8 cellular contexts compared by ENCODE assay signal in the genomic region with DNA sequence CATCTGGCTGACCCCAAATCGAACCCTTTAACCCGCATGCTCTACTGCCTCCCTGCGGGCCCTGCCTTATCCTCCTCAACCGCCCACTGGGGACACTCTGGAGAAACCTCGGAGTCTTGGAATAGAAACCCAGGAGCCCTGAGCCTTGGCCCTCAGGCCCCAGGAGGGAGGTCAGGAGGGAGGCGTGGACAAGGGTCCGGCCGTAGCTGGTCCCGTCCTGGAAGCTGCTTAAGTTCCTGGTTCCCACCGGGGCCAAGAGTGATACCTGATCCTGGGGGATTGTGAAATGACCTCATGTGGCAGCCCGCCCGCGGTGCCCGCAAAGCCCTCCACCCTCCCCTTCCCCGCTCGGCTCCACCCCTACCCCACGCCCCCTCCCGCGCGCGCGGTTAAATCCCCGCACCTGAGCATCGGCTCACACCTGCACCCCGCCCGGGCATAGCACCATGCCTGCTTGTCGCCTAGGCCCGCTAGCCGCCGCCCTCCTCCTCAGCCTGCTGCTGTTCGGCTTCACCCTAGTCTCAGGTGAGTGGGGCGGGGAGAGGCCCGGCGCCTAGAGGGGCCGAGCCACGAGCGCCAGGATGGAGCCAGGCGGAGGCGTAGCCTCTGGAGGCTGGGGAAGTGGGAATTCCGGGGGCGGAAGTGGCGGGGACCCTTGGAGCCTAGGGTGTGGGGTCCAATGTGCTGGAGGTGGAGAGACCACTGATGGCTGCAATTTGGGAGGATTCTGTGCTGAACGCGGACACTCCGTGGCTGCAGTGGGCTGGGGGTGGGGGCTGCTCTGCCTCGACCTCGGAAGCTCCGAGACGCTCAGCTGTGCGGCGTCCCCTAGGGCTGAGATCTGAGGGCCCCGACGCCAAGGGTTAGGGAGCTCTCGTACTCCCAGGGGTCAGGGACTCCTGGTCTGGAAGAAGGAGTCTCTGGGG. TPM values are rescaled to one million over a fixed set of nuclear protein-coding genes. Genes with fewer than 3 reads are reported as not detected.
DNase-seq lines count a peak whose midpoint lies in the region; ATAC-seq and TF ChIP-seq lines count a peak whose summit lies in the region.

WFDC2 (plus strand) TSS at position 418 of the 926 bp plus-strand sequence; CDS start at position 447, 29 bp downstream.

- H3K4me1 ChIP-seq in colonic mucosa (peaks cover 5% of the 10 kb centered on the region), upper lobe of right lung (peaks cover 20% of the 10 kb centered on the region)

- H3K27ac ChIP-seq in colonic mucosa (peak within 1 kb of the TSS; percentile 81), upper lobe of right lung (peak within 1 kb of the TSS; percentile 74)

- H3K9me3 ChIP-seq in colonic mucosa (no peaks in the 10 kb centered on the region), upper lobe of right lung (no peaks in the 10 kb centered on the region)

- intact Hi-C loops in colonic mucosa (cut with DNase I) (no loop called here), upper lobe of right lung (cut with DNase I) (no loop called here)

- DNase-seq in GM10266 (ENCODE audit: extremely low spot score) (no peak), NCI-H146 treated with DMSO at 0.1 percent for 48 hours (lab: John Stamatoyannopoulos, UW; ENCODE audit: unreplicated experiment) (peak; percentile 41), colonic mucosa (peak; percentile 65), mesenteric fat pad (ENCODE audit: low spot score) (peak; percentile 88), upper lobe of right lung (peak; percentile 90)
- DNase-seq in stimulated activated naive CD4-positive, alpha-beta T cell treated with Interleukin-2 at 50 U/mL for 16 hours (lab: John Stamatoyannopoulos, UW): no peak

- TF ChIP-seq CTCF in GM10266 (IDR thresholded peaks at IDR 0.05; ENCODE audit: control insufficient read depth, insufficient read depth, low read depth, missing control alignments) (peak; percentile 10), colonic mucosa (IDR thresholded peaks at IDR 0.05) (no peak), upper lobe of right lung (IDR thresholded peaks at IDR 0.05) (no peak)

- H3K27me3 ChIP-seq in colonic mucosa (peaks cover 8% of the 10 kb centered on the region), upper lobe of right lung (peaks cover 28% of the 10 kb centered on the region)

- peak; percentile 74 for ATAC-seq in upper lobe of right lung
- ATAC-seq in GM21576 (IDR thresholded peaks at IDR 0.05; ENCODE audit: unreplicated experiment): no peak
- no peak for ATAC-seq in HG03457 (IDR thresholded peaks at IDR 0.05; ENCODE audit: unreplicated experiment)

- H3K9ac ChIP-seq in colonic mucosa (ENCODE audit: low read depth in 2 of 2, low read length in 2 of 2): peak within 1 kb of the TSS; percentile 62 to 63

- H3K36me3 ChIP-seq in colonic mucosa (no peaks in the 10 kb centered on the region), upper lobe of right lung (no peaks in the 10 kb centered on the region)

- peak within 1 kb of the TSS; percentile 44 for H3K4me3 ChIP-seq in colonic mucosa
- H3K4me3 ChIP-seq in upper lobe of right lung: peak within 1 kb of the TSS; percentile 46

RNA-seq across cellular contexts. Expression of gene WFDC2, which starts in this region (rescaled TPM):
- total RNA-seq in colonic mucosa: 100 to 1,000 TPM; 117 to 285 TPM
- not detected for total RNA-seq in mesenteric fat pad
- total RNA-seq in upper lobe of right lung: 113 TPM

Comparison
In these comparisons a context has a peak if more than half of its experiments do, and no peak if none do; other contexts are left out.
1. RNA of gene WFDC2 (total RNA-seq): 117 to 285 TPM in colonic mucosa and 113 TPM in upper lobe of right lung (single experiment); not detected in mesenteric fat pad (single experiment); every median in the first group is over 100 times any median in the second.
2. Peak in DNase-seq in mesenteric fat pad; RNA of the gene not detected or under 1 TPM.
3. DNase-seq: peak in NCI-H146 treated with DMSO at 0.1 percent for 48 hours (single experiment), colonic mucosa (single experiment) and upper lobe of right lung (single experiment); none in GM10266 (single experiment) and stimulated activated naive CD4-positive, alpha-beta T cell treated with Interleukin-2 at 50 U/mL for 16 hours (single experiment).